In genomic region chr17:42928714-42929496, GRCh38 we compare ENCODE assay signal across 9 cellular contexts. TPM values are rescaled to one million over a fixed set of nuclear protein-coding genes. Genes with fewer than 3 reads are reported as not detected.
DNase-seq lines count a peak whose midpoint lies in the region; ATAC-seq and TF ChIP-seq lines count a peak whose summit lies in the region.
"Had no signal": no experiment of that assay in that cellular context is flagged by ENCODE, and none has a peak within 500 bp of the region (broad histone marks: within the 10 kb centered on the region; RNA-seq: fewer than 3 reads in every experiment).

No MANE protein-coding gene starts in this region.

- H3K9me3 Mint-ChIP-seq in activated CD4-positive, alpha-beta T cell treated with anti-CD3 and anti-CD28 coated beads, Interleukin-2, amount 10 ng/mL, durations not matched to agents 7 days and 5 days: no peaks in the 10 kb centered on the region
- no peaks in the 10 kb centered on the region for H3K9me3 Mint-ChIP-seq in natural killer cell treated with Interleukin-12 subunit alpha and Interleukin-12 subunit beta and Interleukin-15 and Interleukin-18, amount 100 ng/mL, for 72 hours

- intact Hi-C loops in esophagus muscularis mucosa (cut with DNase I) (loop anchor here (2.0 kb wide), 1 partner anchor 86 kb away; no protein-coding TSS in a partner anchor), upper lobe of right lung (cut with DNase I) (no loop called here)

- H3K27ac ChIP-seq in esophagus muscularis mucosa (replicated peaks in 1 of 4) (peak overlapping the region; percentile 73 to 85 (median 84)), upper lobe of right lung (peak overlapping the region; percentile 81)
- H3K27ac ChIP-seq: SJSA1 had no signal

- H3K9me3 ChIP-seq in BE2C: no peaks in the 10 kb centered on the region
- no peaks in the 10 kb centered on the region for H3K9me3 ChIP-seq in esophagus muscularis mucosa
- no peaks in the 10 kb centered on the region for H3K9me3 ChIP-seq in upper lobe of right lung
- H3K9me3 ChIP-seq: SJSA1 had no signal

- CTCF ChIA-PET in activated CD4-positive, alpha-beta T cell treated with anti-CD3 and anti-CD28 coated beads, Interleukin-2, amount 10 ng/mL, durations not matched to agents 7 days and 5 days (lab: Charles Lee): interaction anchor here (0.6 to 2.4 kb wide), 10 partner anchors 10 to 334 kb away, joined by 3 to 14 read pairs (median 3); partner anchors contain the start of genes BECN1 and RPL27

- H3K36me3 Mint-ChIP-seq in activated CD4-positive, alpha-beta T cell treated with anti-CD3 and anti-CD28 coated beads, Interleukin-2, amount 10 ng/mL, durations not matched to agents 7 days and 5 days (ENCODE audit: low read depth): no peaks in the 10 kb centered on the region
- no peaks in the 10 kb centered on the region for H3K36me3 Mint-ChIP-seq in natural killer cell treated with Interleukin-12 subunit alpha and Interleukin-12 subunit beta and Interleukin-15 and Interleukin-18, amount 100 ng/mL, for 72 hours

- H3K27me3 ChIP-seq in BE2C: peaks cover 10% of the 10 kb centered on the region
- no peaks in the 10 kb centered on the region for H3K27me3 ChIP-seq in esophagus muscularis mucosa
- H3K27me3 ChIP-seq in upper lobe of right lung: no peaks in the 10 kb centered on the region
- H3K27me3 ChIP-seq: SJSA1 had no signal

- no peak for TF ChIP-seq POLR2A in esophagus muscularis mucosa (IDR thresholded peaks at IDR 0.05; ENCODE audit: low read depth)

- TF ChIP-seq CTCF in BE2C (IDR thresholded peaks at IDR 0.05; ENCODE audit: low read depth, low read length) (peak; percentile 59), esophagus muscularis mucosa (IDR thresholded peaks at IDR 0.05) (peak; percentile 71 to 93 (median 76)), upper lobe of right lung (IDR thresholded peaks at IDR 0.05) (peak; percentile 78)

- H3K4me3 ChIP-seq in BE2C (ENCODE audit: low read depth, low read length): no peak overlapping the region
- H3K4me3 ChIP-seq in esophagus muscularis mucosa: peak overlapping the region in 1 of 4 donors; percentile 9
- no peak overlapping the region for H3K4me3 ChIP-seq in upper lobe of right lung
- H3K4me3 ChIP-seq: SJSA1 had no signal

- peak; percentile 68 to 80 for ATAC-seq in natural killer cell treated with Interleukin-12 subunit alpha and Interleukin-12 subunit beta and Interleukin-15 and Interleukin-18, amount 100 ng/mL, for 72 hours
- ATAC-seq in upper lobe of right lung: peak; percentile 96
- no peak for ATAC-seq in HG03045 (IDR thresholded peaks at IDR 0.05; ENCODE audit: unreplicated experiment)

- H3K36me3 ChIP-seq in BE2C: no peaks in the 10 kb centered on the region
- H3K36me3 ChIP-seq in esophagus muscularis mucosa: no peaks in the 10 kb centered on the region
- no peaks in the 10 kb centered on the region for H3K36me3 ChIP-seq in upper lobe of right lung
- H3K36me3 ChIP-seq: SJSA1 had no signal

- POLR2A ChIA-PET in activated CD4-positive, alpha-beta T cell treated with anti-CD3 and anti-CD28 coated beads, Interleukin-2, amount 10 ng/mL, durations not matched to agents 7 days and 5 days (lab: Charles Lee): interaction anchor here (0.6 to 1.2 kb wide), 2 partner anchors 10 to 69 kb away, joined by 5 to 6 read pairs; partner anchors contain the start of gene RPL27

- TF ChIP-seq EP300 in esophagus muscularis mucosa (IDR thresholded peaks at IDR 0.05): no peak

- H3K27ac Mint-ChIP-seq in activated CD4-positive, alpha-beta T cell treated with anti-CD3 and anti-CD28 coated beads, Interleukin-2, amount 10 ng/mL, durations not matched to agents 7 days and 5 days: peak overlapping the region; percentile 3
- H3K27ac Mint-ChIP-seq in natural killer cell treated with Interleukin-12 subunit alpha and Interleukin-12 subunit beta and Interleukin-15 and Interleukin-18, amount 100 ng/mL, for 72 hours: peak overlapping the region; percentile 1 to 40

- H3K4me1 ChIP-seq in BE2C: no peaks in the 10 kb centered on the region
- peaks cover 9 to 16% (median 13%) of the 10 kb centered on the region in 4 donors for H3K4me1 ChIP-seq in esophagus muscularis mucosa
- peaks cover 14% of the 10 kb centered on the region for H3K4me1 ChIP-seq in upper lobe of right lung
- H3K4me1 ChIP-seq: SJSA1 had no signal

- peaks cover 14% of the 10 kb centered on the region for H3K4me1 Mint-ChIP-seq in activated CD4-positive, alpha-beta T cell treated with anti-CD3 and anti-CD28 coated beads, Interleukin-2, amount 10 ng/mL, durations not matched to agents 7 days and 5 days
- H3K4me1 Mint-ChIP-seq in natural killer cell treated with Interleukin-12 subunit alpha and Interleukin-12 subunit beta and Interleukin-15 and Interleukin-18, amount 100 ng/mL, for 72 hours (ENCODE audit: low read depth in 2 of 2): peaks cover 5 to 9% of the 10 kb centered on the region in 2 donors

- WGBS in esophagus muscularis mucosa: 27% methylated on average over 9 of the region's 9 CpGs

- H3K27me3 Mint-ChIP-seq in activated CD4-positive, alpha-beta T cell treated with anti-CD3 and anti-CD28 coated beads, Interleukin-2, amount 10 ng/mL, durations not matched to agents 7 days and 5 days: peaks cover 2% of the 10 kb centered on the region
- peaks cover 7 to 11% of the 10 kb centered on the region in 2 donors for H3K27me3 Mint-ChIP-seq in natural killer cell treated with Interleukin-12 subunit alpha and Interleukin-12 subunit beta and Interleukin-15 and Interleukin-18, amount 100 ng/mL, for 72 hours

- H3K4me3 Mint-ChIP-seq in activated CD4-positive, alpha-beta T cell treated with anti-CD3 and anti-CD28 coated beads, Interleukin-2, amount 10 ng/mL, durations not matched to agents 7 days and 5 days: no peak overlapping the region
- peak overlapping the region; percentile 3 for H3K4me3 Mint-ChIP-seq in natural killer cell treated with Interleukin-12 subunit alpha and Interleukin-12 subunit beta and Interleukin-15 and Interleukin-18, amount 100 ng/mL, for 72 hours

- DNase-seq in BE2C (peak; percentile 29), GM19240 (ENCODE audit: insufficient read length, low spot score) (peak; percentile 45), NCI-H1436 treated with DMSO at 0.1 percent for 48 hours (lab: John Stamatoyannopoulos, UW) (peak; percentile 52), esophagus muscularis mucosa (ENCODE audit: extremely low spot score) (peak; percentile 93), upper lobe of right lung (no peak)
- peak; percentile 42 for DNase-seq in activated CD4-positive, alpha-beta T cell treated with anti-CD3 and anti-CD28 coated beads, Interleukin-2, amount 10 ng/mL, durations not matched to agents 7 days and 5 days
- DNase-seq in natural killer cell treated with Interleukin-12 subunit alpha and Interleukin-12 subunit beta and Interleukin-15 and Interleukin-18, amount 100 ng/mL, for 72 hours (ENCODE audit: low spot score): no peak

RNA-seq across cellular contexts. Expression of gene G6PC1, which starts 28.3 kb away (rescaled TPM):
- polyA plus RNA-seq in BE2C (2012; ENCODE audit: insufficient read depth, insufficient read length, low read depth): not detected
- not detected for total RNA-seq in activated CD4-positive, alpha-beta T cell treated with anti-CD3 and anti-CD28 coated beads, Interleukin-2, amount 10 ng/mL, durations not matched to agents 7 days and 5 days
- under 1 TPM in 1 of 4 donors, not detected in 3; 0.06 TPM for total RNA-seq in esophagus muscularis mucosa
- not detected for total RNA-seq in natural killer cell treated with Interleukin-12 subunit alpha and Interleukin-12 subunit beta and Interleukin-15 and Interleukin-18, amount 100 ng/mL, for 72 hours
- not detected for total RNA-seq in upper lobe of right lung
- total RNA-seq: SJSA1 had no signal

RNA-seq across cellular contexts. Expression of gene AARSD1, which starts 35.3 kb away (rescaled TPM):
- polyA plus RNA-seq in BE2C (2012; ENCODE audit: insufficient read depth, insufficient read length, low read depth): 157 TPM
- total RNA-seq in activated CD4-positive, alpha-beta T cell treated with anti-CD3 and anti-CD28 coated beads, Interleukin-2, amount 10 ng/mL, durations not matched to agents 7 days and 5 days: 10 to 100 TPM; 31.4 to 43.0 TPM
- total RNA-seq in esophagus muscularis mucosa: 10 to 100 TPM; 21.9 to 35.7 (median 26.8) TPM
- total RNA-seq in natural killer cell treated with Interleukin-12 subunit alpha and Interleukin-12 subunit beta and Interleukin-15 and Interleukin-18, amount 100 ng/mL, for 72 hours: 100 to 1,000 TPM in 1 of 2 donors, 10 to 100 TPM in 1; 62.4 to 102 TPM
- total RNA-seq in upper lobe of right lung: 35.0 TPM

RNA-seq across cellular contexts. Expression of gene PTGES3L, which starts 51.0 kb away (rescaled TPM):
- 2.5 TPM for polyA plus RNA-seq in BE2C (2012; ENCODE audit: insufficient read depth, insufficient read length, low read depth)
- total RNA-seq in activated CD4-positive, alpha-beta T cell treated with anti-CD3 and anti-CD28 coated beads, Interleukin-2, amount 10 ng/mL, durations not matched to agents 7 days and 5 days: under 1 TPM; 0.12 to 0.22 TPM
- total RNA-seq in esophagus muscularis mucosa (10 to 100 TPM in 3 of 4 donors, 1 to 10 TPM in 1; 7.8 to 18.3 (median 13.1) TPM), upper lobe of right lung (0.38 TPM)
- 1 to 10 TPM in 1 of 2 donors, under 1 TPM in 1; 0.55 to 1.3 TPM for total RNA-seq in natural killer cell treated with Interleukin-12 subunit alpha and Interleukin-12 subunit beta and Interleukin-15 and Interleukin-18, amount 100 ng/mL, for 72 hours

RNA-seq across cellular contexts. Expression of gene RUNDC1, which starts 51.5 kb away (rescaled TPM):
- 19.9 TPM for polyA plus RNA-seq in BE2C (2012; ENCODE audit: insufficient read depth, insufficient read length, low read depth)
- 10 to 100 TPM; 13.0 to 14.0 TPM for total RNA-seq in activated CD4-positive, alpha-beta T cell treated with anti-CD3 and anti-CD28 coated beads, Interleukin-2, amount 10 ng/mL, durations not matched to agents 7 days and 5 days
- 10 to 100 TPM; 13.3 to 19.1 (median 16.5) TPM for total RNA-seq in esophagus muscularis mucosa
- 10 to 100 TPM; 17.9 to 19.0 TPM for total RNA-seq in natural killer cell treated with Interleukin-12 subunit alpha and Interleukin-12 subunit beta and Interleukin-15 and Interleukin-18, amount 100 ng/mL, for 72 hours
- total RNA-seq in upper lobe of right lung: 14.4 TPM

Comparison
In these comparisons a context has a peak if more than half of its experiments do, and no peak if none do; other contexts are left out.
1. DNase-seq: peak in BE2C (single experiment), GM19240 (single experiment), NCI-H1436 treated with DMSO at 0.1 percent for 48 hours (single experiment), activated CD4-positive, alpha-beta T cell treated with anti-CD3 and anti-CD28 coated beads, Interleukin-2, amount 10 ng/mL, durations not matched to agents 7 days and 5 days (single experiment) and esophagus muscularis mucosa (single experiment); none in natural killer cell treated with Interleukin-12 subunit alpha and Interleukin-12 subunit beta and Interleukin-15 and Interleukin-18, amount 100 ng/mL, for 72 hours (single experiment) and upper lobe of right lung (single experiment).
2. Peak in every context shown above with its lines, with median percentiles within 50 percentile points of each other: CTCF ChIP-seq.